Comparison of ENCODE assay signal across 1 cellular context in the genomic region with DNA sequence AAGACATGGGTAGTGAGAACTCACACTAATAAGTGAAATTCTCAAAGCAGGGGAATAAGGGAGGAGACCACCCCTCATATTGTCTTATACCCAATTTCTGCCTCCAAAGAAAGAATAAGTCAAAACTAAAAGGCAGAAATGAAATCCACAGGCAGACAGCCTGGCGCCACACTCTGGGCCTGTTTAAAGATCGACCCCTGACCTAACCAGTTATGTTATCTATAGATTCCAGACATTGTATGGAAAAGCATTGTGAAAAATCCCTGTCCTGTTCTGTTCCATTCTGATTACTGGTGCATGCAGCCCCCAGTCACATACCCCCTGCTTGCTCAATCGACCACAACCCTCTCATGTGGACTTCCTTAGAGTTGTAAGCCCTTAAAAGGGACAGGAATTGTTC.
TF ChIP-seq lines count a peak whose summit lies in the region.
"Not testable (repeated sequence)": the region's sequence is repeated elsewhere in the genome, so short reads cannot be mapped to it uniquely, and the experiment has no call there.

No MANE protein-coding gene starts in this region.

TF ChIP-seq in K562, 482 proteins besides CTCF, POLR2A, EP300 and RAD21:
- peak; percentile 39 for TF ChIP-seq CBFA2T3 (IDR thresholded peaks at IDR 0.05)
- 0 out of 2 replicates have a peak, but pooled peaks have one; percentile 29 for TF ChIP-seq CEBPB (tag; IDR thresholded peaks at IDR 0.05)
- peak; percentile 22; the same call in 1 of the 2 replicates for TF ChIP-seq TEAD4 (IDR thresholded peaks at IDR 0.05; ENCODE audit: low read length)
- TF ChIP-seq TEAD4 (CRISPR knock-in tag; IDR thresholded peaks at IDR 0.05; ENCODE audit: borderline replicate concordance) = not testable (repeated sequence)
- peak; percentile 18; the same call in 1 of the 2 replicates for TF ChIP-seq TAL1 (IDR thresholded peaks at IDR 0.05)
- peak; percentile 54; the same call in 1 of the 2 replicates for TF ChIP-seq TCF3 (CRISPR knock-in tag; IDR thresholded peaks at IDR 0.05)
